ENCODE assay signal across 8 cellular contexts in the genomic region with DNA sequence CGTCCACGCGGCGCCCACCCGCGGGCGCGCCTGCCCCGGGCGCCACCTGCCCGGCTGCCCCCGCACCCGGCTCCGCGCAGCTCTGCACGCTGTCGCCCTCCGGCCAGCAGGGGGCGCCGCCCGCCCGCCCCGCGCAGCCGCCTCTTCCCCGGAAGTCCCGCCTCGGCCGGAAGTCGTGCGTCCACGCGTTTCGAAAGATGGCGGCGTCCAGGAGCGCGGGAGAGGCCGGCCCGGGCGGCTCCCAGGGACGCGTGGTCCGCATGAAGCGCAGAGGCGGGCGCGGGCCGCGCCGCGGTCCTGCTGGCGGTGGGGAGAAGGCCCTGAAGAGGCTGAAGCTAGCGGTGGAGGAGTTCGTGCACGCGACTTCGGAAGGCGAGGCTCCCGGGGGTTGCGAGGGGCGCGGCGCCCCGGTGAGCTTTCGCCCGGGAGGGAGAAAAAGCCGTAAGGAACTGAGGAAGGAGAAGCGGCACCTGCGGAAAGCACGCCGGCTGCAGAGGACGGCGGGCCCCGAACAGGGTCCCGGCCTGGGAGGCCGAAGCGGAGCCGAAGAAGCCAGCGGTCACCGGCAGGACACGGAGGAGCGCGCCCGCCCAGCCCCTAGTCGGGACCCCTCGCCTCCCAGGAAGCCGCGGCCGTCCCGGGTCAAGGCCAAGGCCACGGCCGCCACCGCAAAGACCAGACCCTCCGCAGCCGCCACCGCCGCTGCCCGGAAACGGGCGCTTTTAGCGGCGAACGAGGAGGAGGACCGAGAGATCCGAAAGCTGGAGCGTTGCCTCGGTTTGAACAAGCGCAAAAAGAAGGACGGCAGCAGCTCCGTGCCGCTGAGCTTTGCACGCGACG. TPM values are rescaled to one million over a fixed set of nuclear protein-coding genes. Genes with fewer than 3 reads are reported as not detected.
DNase-seq lines count a peak whose midpoint lies in the region; ATAC-seq, FAIRE-seq and TF ChIP-seq lines count a peak whose summit lies in the region.

NOM1 (plus strand) TSS at position 172 of the 840 bp plus-strand sequence; CDS start at position 198, 26 bp downstream.

- H3K27ac ChIP-seq in psoas muscle: peak within 1 kb of the TSS; percentile 75

- peaks cover 34% of the 10 kb centered on the region for H3K36me3 Mint-ChIP-seq in activated naive CD8-positive, alpha-beta T cell treated with anti-CD3 and anti-CD28 coated beads, Interleukin-2, amount 50 U/mL, for 24 hours (ENCODE audit: low read depth)

- H3K27me3 ChIP-seq in psoas muscle (ENCODE audit: insufficient read depth in 3 of 3, low read length in 2 of 3): peaks cover 0 to 9% (median 0%) of the 10 kb centered on the region in 3 donors

- H3K4me1 Mint-ChIP-seq in activated naive CD8-positive, alpha-beta T cell treated with anti-CD3 and anti-CD28 coated beads, Interleukin-2, amount 50 U/mL, for 24 hours: peaks cover 31% of the 10 kb centered on the region

- intact Hi-C loops in left cardiac atrium (cut with DNase I): no loop called here
- intact Hi-C loops in psoas muscle (cut with DNase I): loop anchor here in 1 of 2 donors (2.0 to 5.0 kb wide), 2 partner anchors 55 to 193 kb away; no protein-coding TSS in a partner anchor

- peaks cover 8 to 30% of the 10 kb centered on the region in 2 donors for H3K36me3 ChIP-seq in psoas muscle (ENCODE audit: insufficient read depth in 1 of 2, low read depth in 1 of 2)

- H3K4me1 ChIP-seq in psoas muscle: peaks cover 19% of the 10 kb centered on the region

- 1% methylated on average over 94 to 115 of the region's 115 CpGs for WGBS in psoas muscle, 3 donors

- peak; percentile 97 for TF ChIP-seq CTCF in psoas muscle (IDR thresholded peaks at IDR 0.05)

- ATAC-seq in HG02610 (IDR thresholded peaks at IDR 0.05; ENCODE audit: unreplicated experiment) (peak; percentile 90), left cardiac atrium (peak; percentile 98 to 99), psoas muscle (peak; percentile 97 to 99 (median 99))
- peak; percentile 90 for ATAC-seq in activated naive CD8-positive, alpha-beta T cell treated with anti-CD3 and anti-CD28 coated beads, Interleukin-2, amount 50 U/mL, for 24 hours

- FAIRE-seq in GM12891 (lab: Jason Lieb, UNC): peak; percentile 90

- peak within 1 kb of the TSS; percentile 97 for H3K4me3 ChIP-seq in psoas muscle

- peak; percentile 98 for DNase-seq in GM12891 (ENCODE audit: insufficient read length, low spot score)
- peak; percentile 76 for DNase-seq in NCI-H1048 (lab: John Stamatoyannopoulos, UW)
- DNase-seq in T follicular helper cell (ENCODE audit: low read depth): peak; percentile 85
- DNase-seq in activated naive CD8-positive, alpha-beta T cell treated with anti-CD3 and anti-CD28 coated beads, Interleukin-2, amount 50 U/mL, for 24 hours: peak; percentile 96
- DNase-seq in left cardiac atrium: peak; percentile 93
- DNase-seq in psoas muscle: peak; percentile 93 to 96
- DNase-seq in ureter (ENCODE audit: low spot score): peak; percentile 89

- H3K4me3 Mint-ChIP-seq in activated naive CD8-positive, alpha-beta T cell treated with anti-CD3 and anti-CD28 coated beads, Interleukin-2, amount 50 U/mL, for 24 hours: peak within 1 kb of the TSS; percentile 92

- H3K27ac Mint-ChIP-seq in activated naive CD8-positive, alpha-beta T cell treated with anti-CD3 and anti-CD28 coated beads, Interleukin-2, amount 50 U/mL, for 24 hours: peak within 1 kb of the TSS; percentile 76

- peaks cover 23% of the 10 kb centered on the region for H3K27me3 Mint-ChIP-seq in activated naive CD8-positive, alpha-beta T cell treated with anti-CD3 and anti-CD28 coated beads, Interleukin-2, amount 50 U/mL, for 24 hours

- TF ChIP-seq POLR2A in GM12891 (IDR thresholded peaks at IDR 0.05; ENCODE audit: low read depth, low read length): peak; percentile 87

- H3K9me3 Mint-ChIP-seq in activated naive CD8-positive, alpha-beta T cell treated with anti-CD3 and anti-CD28 coated beads, Interleukin-2, amount 50 U/mL, for 24 hours: no peaks in the 10 kb centered on the region

- no peaks in the 10 kb centered on the region for H3K9me3 ChIP-seq in psoas muscle

TF ChIP-seq in GM12891, 5 proteins besides CTCF, POLR2A, EP300 and RAD21:
- no peak for TF ChIP-seq SPI1 (IDR thresholded peaks at IDR 0.05; ENCODE audit: low read depth, low read length)
- TF ChIP-seq POLR2AphosphoS5 (IDR thresholded peaks at IDR 0.05; ENCODE audit: low read depth, low read length): peak; percentile 82
- peak; percentile 57 for TF ChIP-seq PAX5 (IDR thresholded peaks at IDR 0.05; ENCODE audit: insufficient read depth, low read length, severe bottlenecking)
- TF ChIP-seq TAF1 (IDR thresholded peaks at IDR 0.05; ENCODE audit: low read depth, low read length): peak; percentile 97

RNA-seq across cellular contexts. Expression of gene NOM1, which starts in this region (rescaled TPM):
- polyA plus RNA-seq in GM12891 (2012; ENCODE audit: low read depth, missing spikeins): 12.6 TPM
- 1 to 10 TPM; 8.9 to 9.4 TPM for total RNA-seq in left cardiac atrium
- 10 to 100 TPM; 14.0 to 20.5 (median 16.7) TPM for total RNA-seq in psoas muscle
- polyA plus RNA-seq in psoas muscle: 10 to 100 TPM in 2 of 3 donors, 1 to 10 TPM in 1; 8.2 to 17.8 (median 14.7) TPM
- 35.8 TPM for total RNA-seq in ureter

Comparison
In these comparisons a context has a peak if more than half of its experiments do, and no peak if none do; other contexts are left out.
1. Peak in every context shown above with its lines: DNase-seq, ATAC-seq, H3K4me3 ChIP-seq and H3K27ac ChIP-seq.